In the genomic region with DNA sequence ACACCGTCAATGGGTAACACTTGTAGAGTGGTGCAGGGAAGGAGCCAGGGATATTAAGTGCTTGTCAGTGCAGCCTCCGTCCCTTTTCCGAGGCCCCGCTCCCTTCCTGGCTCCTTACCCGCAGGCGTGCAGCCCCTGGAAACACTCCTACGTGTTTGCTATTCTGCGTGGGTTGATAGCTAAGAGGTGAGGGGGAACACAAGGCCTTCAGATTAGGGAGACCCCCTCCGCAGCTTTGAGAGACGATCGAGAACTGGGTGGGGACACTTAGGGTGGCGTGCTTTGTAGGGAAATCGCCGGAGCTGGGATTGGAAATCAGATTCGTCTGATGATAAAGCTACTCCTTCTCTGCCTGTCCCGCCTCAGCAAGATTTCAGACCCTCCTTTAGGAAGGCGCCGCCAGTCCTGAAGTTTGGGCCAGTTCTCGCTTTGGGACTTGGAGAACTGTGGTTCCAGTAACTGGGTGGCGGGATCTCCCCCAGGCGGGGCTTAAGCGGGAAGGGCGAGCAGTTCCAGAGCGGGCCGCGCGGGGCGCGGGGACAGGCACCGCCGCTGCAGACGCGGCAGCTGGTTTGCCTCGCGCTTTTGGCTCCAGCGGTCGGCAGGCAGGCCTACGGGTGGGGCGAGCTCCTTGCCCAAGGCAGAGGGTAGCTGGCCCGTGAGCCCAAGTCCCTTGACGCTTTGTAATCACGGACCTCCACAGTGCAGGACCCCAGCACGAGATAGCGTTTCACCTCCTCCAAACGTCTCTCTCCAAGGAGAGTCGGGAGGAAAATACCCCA, we compare ENCODE assay signal across 8 cellular contexts. TPM values are rescaled to one million over a fixed set of nuclear protein-coding genes. Genes with fewer than 3 reads are reported as not detected.
A peak's percentile ranks its signal among the peaks of the same experiment; 100 is the strongest.
DNase-seq lines count a peak whose midpoint lies in the region; ATAC-seq and TF ChIP-seq lines count a peak whose summit lies in the region.

No MANE protein-coding gene starts in this region.

- peak; percentile 67 for TF ChIP-seq CTCF in RWPE2 (IDR thresholded peaks at IDR 0.05; ENCODE audit: poor library complexity, severe bottlenecking)
- TF ChIP-seq CTCF in omental fat pad (IDR thresholded peaks at IDR 0.05) = peak in 1 of 3 donors; percentile 76

- ATAC-seq in GM21381 (IDR thresholded peaks at IDR 0.05; ENCODE audit: unreplicated experiment) (peak; percentile 93), RWPE2 (ENCODE audit: low read depth) (peak; percentile 92), omental fat pad (ENCODE audit: low FRiP score) (peak; percentile 92)

- H3K9ac ChIP-seq in HUES64 (ENCODE audit: low read depth, low read length) = peak overlapping the region; percentile 7; the same call in 1 of the 2 replicates

- peak overlapping the region; percentile 48 for H3K4me3 ChIP-seq in HUES64 (ENCODE audit: low read length)
- H3K4me3 ChIP-seq in RWPE2 (ENCODE audit: severe bottlenecking) = peak overlapping the region; percentile 31
- peak overlapping the region; percentile 38 for H3K4me3 ChIP-seq in thymus (ENCODE audit: low read length)

- WGBS in HUES64 = 6% methylated on average over 46 of the region's 46 CpGs
- 7% methylated on average over 46 of the region's 46 CpGs for WGBS in thymus

- H3K9me3 ChIP-seq in HUES64 (ENCODE audit: insufficient read depth, low read depth, low read length) (no peaks in the 10 kb centered on the region), RWPE2 (ENCODE audit: severe bottlenecking) (no peaks in the 10 kb centered on the region), thymus (ENCODE audit: control insufficient read depth) (no peaks in the 10 kb centered on the region)

- DNase-seq in COLO829 (ENCODE audit: low spot score) (peak; percentile 92), RWPE2 (ENCODE audit: low spot score) (no peak), glomerular visceral epithelial cell (ENCODE audit: extremely low spot score) (peak; percentile 82), omental fat pad (ENCODE audit: low spot score) (peak; percentile 38)
- peak; percentile 79 for DNase-seq in activated naive CD4-positive, alpha-beta T cell treated with anti-CD3 and anti-CD28 coated beads for 36 hours

- H3K4me3 Mint-ChIP-seq in activated naive CD4-positive, alpha-beta T cell treated with anti-CD3 and anti-CD28 coated beads for 36 hours = peak overlapping the region; percentile 82

- H3K36me3 Mint-ChIP-seq in activated naive CD4-positive, alpha-beta T cell treated with anti-CD3 and anti-CD28 coated beads for 36 hours (ENCODE audit: low read depth) = peaks cover 1% of the 10 kb centered on the region

- CTCF ChIA-PET in activated naive CD4-positive, alpha-beta T cell treated with anti-CD3 and anti-CD28 coated beads for 36 hours (lab: Charles Lee) = interaction anchor here (0.6 to 3.0 kb wide), 8 partner anchors 11 to 533 kb away, joined by 3 to 34 read pairs (median 4); no protein-coding TSS in a partner anchor

- intact Hi-C loops in activated naive CD4-positive, alpha-beta T cell treated with anti-CD3 and anti-CD28 coated beads for 36 hours (cut with micrococcal nuclease) = loop anchor here (5.0 kb wide), 1 partner anchor 93 kb away; a partner anchor contains a TSS

- H3K27ac ChIP-seq in HUES64 (ENCODE audit: low read depth, low read length) (no peak overlapping the region), RWPE2 (ENCODE audit: poor library complexity, severe bottlenecking) (no peak overlapping the region), thymus (ENCODE audit: low read depth) (peak overlapping the region; percentile 76)

- H3K27ac Mint-ChIP-seq in activated naive CD4-positive, alpha-beta T cell treated with anti-CD3 and anti-CD28 coated beads for 36 hours = no peak overlapping the region

- H3K4me1 Mint-ChIP-seq in activated naive CD4-positive, alpha-beta T cell treated with anti-CD3 and anti-CD28 coated beads for 36 hours (ENCODE audit: low read depth) = peaks cover 17% of the 10 kb centered on the region

- H3K27me3 ChIP-seq in HUES64 (ENCODE audit: insufficient read depth, low read length) (peaks cover 47% of the 10 kb centered on the region), RWPE2 (ENCODE audit: insufficient read depth, poor library complexity, severe bottlenecking) (peaks cover 26% of the 10 kb centered on the region), thymus (ENCODE audit: control insufficient read depth, insufficient read depth) (peaks cover 27% of the 10 kb centered on the region)

- H3K27me3 Mint-ChIP-seq in activated naive CD4-positive, alpha-beta T cell treated with anti-CD3 and anti-CD28 coated beads for 36 hours (ENCODE audit: low read depth) = peaks cover 35% of the 10 kb centered on the region

- H3K36me3 ChIP-seq in HUES64 (ENCODE audit: insufficient read depth, low read length) (no peaks in the 10 kb centered on the region), RWPE2 (ENCODE audit: low read depth) (no peaks in the 10 kb centered on the region), thymus (ENCODE audit: control insufficient read depth, insufficient read depth) (no peaks in the 10 kb centered on the region)

- H3K9me3 Mint-ChIP-seq in activated naive CD4-positive, alpha-beta T cell treated with anti-CD3 and anti-CD28 coated beads for 36 hours = no peaks in the 10 kb centered on the region

- H3K4me1 ChIP-seq in HUES64 (ENCODE audit: insufficient read depth, low read length) (peaks cover 28% of the 10 kb centered on the region), RWPE2 (ENCODE audit: insufficient read depth, poor library complexity, severe bottlenecking) (no peaks in the 10 kb centered on the region), thymus (ENCODE audit: control insufficient read depth, insufficient read depth, low read length) (peaks cover 2% of the 10 kb centered on the region)

RNA-seq across cellular contexts. Expression of a gene that starts 8.0 kb away (rescaled TPM):
- 0.70 TPM for polyA plus RNA-seq in HUES64 (2013, experiment 1 of 2)
- 1.1 TPM for polyA plus RNA-seq in HUES64 (2013, experiment 2 of 2)
- total RNA-seq in activated naive CD4-positive, alpha-beta T cell treated with anti-CD3 and anti-CD28 coated beads for 36 hours = not detected
- 100 to 1,000 TPM in 1 of 4 donors, 10 to 100 TPM in 3; 26.4 to 165 (median 59.4) TPM for total RNA-seq in omental fat pad
- 63.9 TPM for polyA plus RNA-seq in thymus

RNA-seq across cellular contexts. Expression of a gene that starts 48.2 kb away (rescaled TPM):
- polyA plus RNA-seq in HUES64 (2013, experiment 1 of 2) = 4.6 TPM
- 3.5 TPM for polyA plus RNA-seq in HUES64 (2013, experiment 2 of 2)
- not detected for total RNA-seq in activated naive CD4-positive, alpha-beta T cell treated with anti-CD3 and anti-CD28 coated beads for 36 hours
- total RNA-seq in omental fat pad = 10 to 100 TPM; 10.4 to 26.8 (median 15.3) TPM
- polyA plus RNA-seq in thymus = 12.2 TPM

Comparison
In these comparisons a context has a peak if more than half of its experiments do, and no peak if none do; other contexts are left out.
1. RNA of a gene that starts 8.0 kb away (total RNA-seq): 26.4 to 165 TPM in omental fat pad; not detected in activated naive CD4-positive, alpha-beta T cell treated with anti-CD3 and anti-CD28 coated beads for 36 hours; every median in the first group is over 10 times any median in the second.
2. RNA of a gene that starts 48.2 kb away (total RNA-seq): 10.4 to 26.8 TPM in omental fat pad; not detected in activated naive CD4-positive, alpha-beta T cell treated with anti-CD3 and anti-CD28 coated beads for 36 hours; every median in the first group is over 10 times any median in the second.
3. Peak in every context shown above with its lines, with median percentiles within 50 percentile points of each other: ATAC-seq and H3K4me3 ChIP-seq.